Comparison of ENCODE assay signal across 8 cellular contexts in genomic region chr19:17336872-17337674, GRCh38. TPM values are rescaled to one million over a fixed set of nuclear protein-coding genes. Genes with fewer than 3 reads are reported as not detected.
DNase-seq lines count a peak whose midpoint lies in the region; ATAC-seq and TF ChIP-seq lines count a peak whose summit lies in the region.

TSS of gene GTPBP3 (plus strand) at chr19:17337553. CDS start at chr19:17337612, 59 bp downstream.

- TF ChIP-seq CTCF in BJ (IDR thresholded peaks at IDR 0.05; ENCODE audit: insufficient read depth, low read depth, low read length) (no peak), colonic mucosa (IDR thresholded peaks at IDR 0.05) (no peak)

- intact Hi-C loops in activated CD4-positive, alpha-beta T cell treated with anti-CD3 and anti-CD28 coated beads, Interleukin-2, amount 10 ng/mL, durations not matched to agents 24 days and 14 days (cut with micrococcal nuclease), result loop anchor here (1.0 kb wide), 1 partner anchor 262 kb away; the partner anchor contains the start of genes HAUS8 and MYO9B
- intact Hi-C loops in colonic mucosa (cut with DNase I) (no loop called here), left colon (cut with DNase I, micrococcal nuclease) (no loop called here)

- H3K9ac ChIP-seq in colonic mucosa (ENCODE audit: low read depth in 2 of 2, low read length in 2 of 2), result peak within 1 kb of the TSS; percentile 90 to 97

- peak within 1 kb of the TSS; percentile 99 for H3K4me3 Mint-ChIP-seq in activated CD4-positive, alpha-beta T cell treated with anti-CD3 and anti-CD28 coated beads, Interleukin-2, amount 10 ng/mL, durations not matched to agents 24 days and 14 days

- POLR2A ChIA-PET in BJ (lab: Charles Lee), result no interaction called here

- H3K4me1 ChIP-seq in colonic mucosa, result peaks cover 18% of the 10 kb centered on the region

- ATAC-seq in GM19324 (IDR thresholded peaks at IDR 0.05; ENCODE audit: low FRiP score, unreplicated experiment) (peak; percentile 75), HG03469 (IDR thresholded peaks at IDR 0.05; ENCODE audit: unreplicated experiment) (peak; percentile 66), left colon (peak; percentile 71)

- no peaks in the 10 kb centered on the region for H3K27me3 ChIP-seq in BJ (ENCODE audit: control insufficient read depth, insufficient read depth, low read length)
- no peaks in the 10 kb centered on the region for H3K27me3 ChIP-seq in colonic mucosa

- CTCF ChIA-PET in BJ (lab: Yijun Ruan, JAX), result no interaction called here

- H3K4me1 Mint-ChIP-seq in activated CD4-positive, alpha-beta T cell treated with anti-CD3 and anti-CD28 coated beads, Interleukin-2, amount 10 ng/mL, durations not matched to agents 24 days and 14 days, result peaks cover 30% of the 10 kb centered on the region

- H3K9me3 ChIP-seq in colonic mucosa, result no peaks in the 10 kb centered on the region

- DNase-seq in BJ (ENCODE audit: low read depth), result peak; percentile 86
- DNase-seq in NCI-H526 treated with DMSO at 0.1 percent for 48 hours (lab: John Stamatoyannopoulos, UW), result peak; percentile 91
- DNase-seq in activated CD4-positive, alpha-beta T cell treated with anti-CD3 and anti-CD28 coated beads, Interleukin-2, amount 10 ng/mL, durations not matched to agents 24 days and 14 days, result peak; percentile 99
- peak; percentile 98 for DNase-seq in colonic mucosa
- peak; percentile 98 for DNase-seq in left colon
- peak; percentile 98 for DNase-seq in stimulated activated CD4-positive, alpha-beta T cell treated with anti-CD3 and anti-CD28 coated beads, Interleukin-1b, Interleukin-23, amount 100 ng/mL, for 48 hours

- H3K36me3 ChIP-seq in BJ (ENCODE audit: control insufficient read depth, insufficient read depth, low read length) (peaks cover 2% of the 10 kb centered on the region), colonic mucosa (no peaks in the 10 kb centered on the region)

- H3K9me3 Mint-ChIP-seq in activated CD4-positive, alpha-beta T cell treated with anti-CD3 and anti-CD28 coated beads, Interleukin-2, amount 10 ng/mL, durations not matched to agents 24 days and 14 days, result no peaks in the 10 kb centered on the region

- H3K27ac ChIP-seq in colonic mucosa, result peak within 1 kb of the TSS; percentile 83

- H3K27ac Mint-ChIP-seq in activated CD4-positive, alpha-beta T cell treated with anti-CD3 and anti-CD28 coated beads, Interleukin-2, amount 10 ng/mL, durations not matched to agents 24 days and 14 days, result peak within 1 kb of the TSS; percentile 94

- H3K36me3 Mint-ChIP-seq in activated CD4-positive, alpha-beta T cell treated with anti-CD3 and anti-CD28 coated beads, Interleukin-2, amount 10 ng/mL, durations not matched to agents 24 days and 14 days (ENCODE audit: low read depth), result peaks cover 10% of the 10 kb centered on the region

- H3K4me3 ChIP-seq in BJ (ENCODE audit: low read depth, low read length), result peak within 1 kb of the TSS; percentile 72
- H3K4me3 ChIP-seq in colonic mucosa, result peak within 1 kb of the TSS; percentile 56

- H3K27me3 Mint-ChIP-seq in activated CD4-positive, alpha-beta T cell treated with anti-CD3 and anti-CD28 coated beads, Interleukin-2, amount 10 ng/mL, durations not matched to agents 24 days and 14 days, result no peaks in the 10 kb centered on the region

RNA-seq across cellular contexts. Expression of gene GTPBP3, which starts in this region (rescaled TPM):
- 4.9 and 6.3 TPM in 2 replicates for polyA plus RNA-seq in BJ (2011; rRNA removed)
- 2.8 and 5.5 TPM in 2 replicates for polyA minus RNA-seq in BJ (2011; rRNA and poly(A)+ RNA removed)
- total RNA-seq in activated CD4-positive, alpha-beta T cell treated with anti-CD3 and anti-CD28 coated beads, Interleukin-2, amount 10 ng/mL, durations not matched to agents 24 days and 14 days, result 69.9 and 70.3 TPM in 2 replicates
- total RNA-seq in colonic mucosa, result 10 to 100 TPM; 15.4 to 26.9 TPM
- total RNA-seq in left colon, result 10 to 100 TPM; 17.8 to 21.9 TPM

Comparison
In these comparisons a context has a peak if more than half of its experiments do, and no peak if none do; other contexts are left out.
1. Peak in every context shown above with its lines: DNase-seq, ATAC-seq, H3K4me3 ChIP-seq and H3K27ac ChIP-seq.